ENCODE assay signal across 8 cellular contexts in the genomic region with DNA sequence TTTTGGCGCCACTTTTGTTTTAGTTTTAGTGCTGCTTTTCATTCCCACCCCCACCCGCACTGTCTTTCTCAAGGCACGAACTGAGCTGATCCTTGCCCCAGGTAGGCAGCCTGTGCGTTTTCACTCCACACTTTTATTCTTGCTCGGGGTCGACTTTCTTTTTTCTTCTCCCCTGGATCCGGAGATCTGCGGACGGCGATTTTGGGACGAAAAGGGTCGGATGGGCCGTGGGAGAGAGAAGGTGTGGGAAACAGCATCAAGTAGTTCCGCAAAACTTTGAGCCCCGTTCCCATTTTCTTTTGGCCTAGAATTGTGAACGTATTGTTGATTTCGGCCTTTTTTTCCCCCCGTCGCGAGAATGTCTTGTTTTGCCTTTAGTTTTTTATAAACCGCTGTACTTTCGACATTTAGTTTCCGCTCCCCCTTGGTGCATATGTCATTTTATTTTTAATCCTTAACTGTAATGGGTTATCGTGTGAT. TPM values are rescaled to one million over a fixed set of nuclear protein-coding genes. Genes with fewer than 3 reads are reported as not detected.
DNase-seq lines count a peak whose midpoint lies in the region; ATAC-seq and TF ChIP-seq lines count a peak whose summit lies in the region.

No MANE protein-coding gene starts in this region.

- no peak for TF ChIP-seq CTCF in fibroblast of the aortic adventitia (IDR thresholded peaks at IDR 0.05; ENCODE audit: insufficient read depth, low read length)

- peaks cover 25% of the 10 kb centered on the region for H3K4me1 Mint-ChIP-seq in T-helper 2 cell treated with Interferon-gamma antibody and Interleukin-4, amounts not matched to agents 5 μg/mL and 100 μg/mL, for 36 hours (ENCODE audit: low read depth)

- H3K9me3 Mint-ChIP-seq in T-helper 2 cell treated with Interferon-gamma antibody and Interleukin-4, amounts not matched to agents 5 μg/mL and 100 μg/mL, for 36 hours: no peaks in the 10 kb centered on the region

- H3K4me3 ChIP-seq in fibroblast of the aortic adventitia (ENCODE audit: low read depth, low read length) (peak overlapping the region; percentile 80), rectal smooth muscle tissue (ENCODE audit: low read length) (peak overlapping the region; percentile 70)

- peak overlapping the region; percentile 99 for H3K27ac Mint-ChIP-seq in T-helper 2 cell treated with Interferon-gamma antibody and Interleukin-4, amounts not matched to agents 5 μg/mL and 100 μg/mL, for 36 hours

- H3K9ac ChIP-seq in rectal smooth muscle tissue (ENCODE audit: low read length): peak overlapping the region; percentile 71

- peak in 2 of 3 donors; percentile 6 to 32 for DNase-seq in stimulated activated CD4-positive, alpha-beta T cell treated with anti-CD3 and anti-CD28 coated beads, TNF-alpha, amount 100 ng/mL, for 48 hours (ENCODE audit: low read depth in 3 of 3)
- no peak for DNase-seq in stimulated activated CD4-positive, alpha-beta T cell treated with anti-CD3 and anti-CD28 coated beads, Interleukin-4, amount 100 ng/mL, for 24 hours
- DNase-seq in T-helper 2 cell treated with Interferon-gamma antibody and Interleukin-4, amounts not matched to agents 5 μg/mL and 100 μg/mL, for 36 hours (ENCODE audit: low spot score): no peak
- DNase-seq in fibroblast of the aortic adventitia (ENCODE audit: low read depth): no peak
- no peak for DNase-seq in erythroblast (lab: John Stamatoyannopoulos, UW)
- no peak for DNase-seq in islet precursor cell

- TF ChIP-seq POLR2A in erythroblast (IDR thresholded peaks at IDR 0.05; ENCODE audit: low read length): no peak

- no peak for ATAC-seq in HG02884 (IDR thresholded peaks at IDR 0.05; ENCODE audit: unreplicated experiment)

- no peaks in the 10 kb centered on the region for H3K27me3 Mint-ChIP-seq in T-helper 2 cell treated with Interferon-gamma antibody and Interleukin-4, amounts not matched to agents 5 μg/mL and 100 μg/mL, for 36 hours (ENCODE audit: low read depth)

- H3K4me3 Mint-ChIP-seq in T-helper 2 cell treated with Interferon-gamma antibody and Interleukin-4, amounts not matched to agents 5 μg/mL and 100 μg/mL, for 36 hours: peak overlapping the region; percentile 95

- no peaks in the 10 kb centered on the region for H3K36me3 ChIP-seq in rectal smooth muscle tissue (ENCODE audit: control insufficient read depth, insufficient read depth, low read length)

- H3K27me3 ChIP-seq in rectal smooth muscle tissue (ENCODE audit: control insufficient read depth, insufficient read depth, low read length): no peaks in the 10 kb centered on the region

- no peaks in the 10 kb centered on the region for H3K4me1 ChIP-seq in rectal smooth muscle tissue (ENCODE audit: control insufficient read depth, insufficient read depth, low read length)

- H3K36me3 Mint-ChIP-seq in T-helper 2 cell treated with Interferon-gamma antibody and Interleukin-4, amounts not matched to agents 5 μg/mL and 100 μg/mL, for 36 hours (ENCODE audit: low read depth): peaks cover 16% of the 10 kb centered on the region

- H3K27ac ChIP-seq in rectal smooth muscle tissue (ENCODE audit: low read depth, low read length): peak overlapping the region; percentile 97

RNA-seq across cellular contexts. Expression of gene STAG2, which starts 0.5 kb away (rescaled TPM):
- total RNA-seq in fibroblast of the aortic adventitia (ENCODE audit: low replicate concordance): 85.5 and 88.7 TPM in 2 replicates

Comparison
In these comparisons a context has a peak if more than half of its experiments do, and no peak if none do; other contexts are left out.
1. DNase-seq: peak in stimulated activated CD4-positive, alpha-beta T cell treated with anti-CD3 and anti-CD28 coated beads, TNF-alpha, amount 100 ng/mL, for 48 hours (2 of 3); none in stimulated activated CD4-positive, alpha-beta T cell treated with anti-CD3 and anti-CD28 coated beads, Interleukin-4, amount 100 ng/mL, for 24 hours (single experiment), T-helper 2 cell treated with Interferon-gamma antibody and Interleukin-4, amounts not matched to agents 5 μg/mL and 100 μg/mL, for 36 hours (single experiment), fibroblast of the aortic adventitia (single experiment), erythroblast (0 of 2) and islet precursor cell (single experiment).